In the genomic region with DNA sequence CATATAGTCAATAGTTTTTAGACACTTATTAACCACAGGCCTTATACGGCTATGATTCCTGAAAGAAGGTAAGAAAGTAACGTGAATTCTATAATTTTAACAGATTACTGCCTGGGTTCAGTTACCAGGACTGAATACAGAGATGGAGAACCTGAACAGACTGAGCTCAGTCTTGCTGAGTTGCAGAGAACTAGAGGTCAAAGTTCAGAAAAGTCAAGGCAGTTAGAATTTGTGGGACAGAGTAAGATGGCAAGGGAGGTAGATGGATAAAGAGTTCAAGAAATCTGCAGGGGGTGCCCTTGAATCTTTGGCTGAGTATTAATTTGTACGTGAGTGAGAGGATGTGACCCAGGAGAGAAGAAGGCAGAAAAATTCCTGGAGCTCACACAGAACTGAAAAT, we compare ENCODE assay signal across 27 cellular contexts.
"Had no signal": no experiment of that assay in that cellular context is flagged by ENCODE, and none has a peak within 500 bp of the region (broad histone marks: within the 10 kb centered on the region; RNA-seq: fewer than 3 reads in every experiment).

No MANE protein-coding gene starts in this region.

- H3K27me3 ChIP-seq: neural progenitor cell, ovary, right lobe of liver, stomach, thyroid gland, tibial nerve, upper lobe of left lung, vagina had no signal

- H3K9me3 ChIP-seq: ovary, psoas muscle, right lobe of liver, stomach, thoracic aorta, thyroid gland, tibial nerve, upper lobe of left lung, vagina had no signal

- H3K9ac ChIP-seq: neural progenitor cell, parathyroid adenoma had no signal

- H3K4me2 ChIP-seq: neural progenitor cell had no signal

- H3K79me2 ChIP-seq: parathyroid adenoma had no signal

- ATAC-seq: naive thymus-derived CD8-positive, alpha-beta T cell; natural killer cell treated with Interleukin-12 subunit alpha and Interleukin-12 subunit beta and Interleukin-15 and Interleukin-18, amount 100 ng/mL, for 72 hours; psoas muscle; right cardiac atrium; right lobe of liver; stimulated activated effector memory CD8-positive, alpha-beta T cell treated with anti-CD3 and anti-CD28 coated beads, Interleukin-12 subunit alpha, Interleukin-12 subunit beta, amount 100 ng/mL, for 72 hours; stimulated activated naive B cell treated with anti-CD40 and anti-IgM and Interleukin-4, amounts not matched to agents 10 μg/mL and 1 μg/mL and 100 μg/mL, for 72 hours had no signal

- H3K27ac ChIP-seq: neural progenitor cell, ovary, parathyroid adenoma, psoas muscle, right lobe of liver, skin epidermis, stomach, thoracic aorta, thyroid gland, tibial nerve, upper lobe of left lung, vagina had no signal

- H3K4me1 ChIP-seq: parathyroid adenoma, psoas muscle, right lobe of liver, stomach, thyroid gland, tibial nerve, upper lobe of left lung had no signal

- H2AFZ ChIP-seq: neural progenitor cell, parathyroid adenoma had no signal

- H3K4me3 ChIP-seq: neural progenitor cell, ovary, psoas muscle, right lobe of liver, skin epidermis, stomach, thoracic aorta, thyroid gland, tibial nerve, upper lobe of left lung, vagina had no signal

- H3K36me3 ChIP-seq: neural progenitor cell, ovary, right lobe of liver, stomach, thoracic aorta, thyroid gland, tibial nerve, upper lobe of left lung, vagina had no signal

- DNase-seq: naive B cell; naive thymus-derived CD8-positive, alpha-beta T cell; occipital lobe; ovary; posterior cingulate gyrus; psoas muscle; right cardiac atrium; right lobe of liver; stimulated activated CD4-positive, alpha-beta T cell treated with anti-CD3 and anti-CD28 coated beads, Interleukin-15, amount 100 ng/mL, for 24 hours; stimulated activated CD4-positive, alpha-beta T cell treated with anti-CD3 and anti-CD28 coated beads, Interleukin-2, amount 100 ng/mL, for 24 hours; stimulated activated CD4-positive, alpha-beta T cell treated with anti-CD3 and anti-CD28 coated beads, Interleukin-2, amount 100 ng/mL, for 48 hours; stimulated activated CD4-positive, alpha-beta T cell treated with anti-CD3 and anti-CD28 coated beads, Interleukin-4, amount 100 ng/mL, for 24 hours; stimulated activated naive B cell treated with anti-CD40 and anti-IgM and Interleukin-4, amounts not matched to agents 10 μg/mL and 1 μg/mL and 100 μg/mL, for 72 hours; stimulated activated naive CD4-positive, alpha-beta T cell treated with Interleukin-2 at 50 U/mL for 16 hours; stomach; thyroid gland; trophoblast cell; upper lobe of left lung had no signal

- FAIRE-seq: urothelium cell line had no signal
